ENCODE assay signal across 21 cellular contexts in genomic region chr4:87835192-87835591, GRCh38. TPM values are rescaled to one million over a fixed set of nuclear protein-coding genes. Genes with fewer than 3 reads are reported as not detected.
DNase-seq lines count a peak whose midpoint lies in the region; ATAC-seq, FAIRE-seq and TF ChIP-seq lines count a peak whose summit lies in the region.
"Had no signal": no experiment of that assay in that cellular context is flagged by ENCODE, and none has a peak within 500 bp of the region (broad histone marks: within the 10 kb centered on the region; RNA-seq: fewer than 3 reads in every experiment).

No MANE protein-coding gene starts in this region.

- no peak overlapping the region for H3K4me3 ChIP-seq in K562
- no peak overlapping the region for H3K4me3 ChIP-seq in osteoblast (ENCODE audit: insufficient read depth, low read length)
- H3K4me3 ChIP-seq in stomach = no peak overlapping the region
- H3K4me3 ChIP-seq: BLaER1, Peyer's patch had no signal

- 0% methylated on average over 2 of the region's 2 CpGs for WGBS in K562 (ENCODE audit: insufficient coverage, low coverage, missing lambda C conversion rate)
- WGBS in stomach, 5 donors = 80 to 91% (median 89%) methylated on average over 2 of the region's 2 CpGs

- H2AFZ ChIP-seq in K562 (ENCODE audit: low read depth, low read length) (no peak overlapping the region), osteoblast (ENCODE audit: low read length) (peak overlapping the region; percentile 26)

- TF ChIP-seq EP300 in K562 (IDR thresholded peaks at IDR 0.05; ENCODE audit: low read length) (no peak), stomach (IDR thresholded peaks at IDR 0.05) (no peak)

- H3K9me3 ChIP-seq in K562 (replicated peaks; ENCODE audit: control insufficient read depth, insufficient read depth, low read depth, low read length) (no peaks in the 10 kb centered on the region), osteoblast (ENCODE audit: low read depth, low read length) (no peaks in the 10 kb centered on the region), stomach (no peaks in the 10 kb centered on the region)
- H3K9me3 ChIP-seq: BLaER1, Peyer's patch had no signal

- POLR2A ChIA-PET in K562 (lab: Yijun Ruan, JAX) = interaction anchor here (1.0 kb wide), 1 partner anchor 14 kb away, joined by 3 read pairs; no protein-coding TSS in a partner anchor

- H3K79me2 ChIP-seq in K562 (ENCODE audit: control insufficient read depth, insufficient read depth, low read length) = no peaks in the 10 kb centered on the region
- H3K79me2 ChIP-seq in osteoblast (ENCODE audit: insufficient read depth, low read length) = no peaks in the 10 kb centered on the region

- H3K4me2 ChIP-seq in K562 (ENCODE audit: insufficient read depth, low read length) (no peak overlapping the region), osteoblast (ENCODE audit: insufficient read depth, low read length) (peak overlapping the region; percentile 18)
- H3K4me2 ChIP-seq: BLaER1 had no signal

- intact Hi-C loops in K562 (cut with micrococcal nuclease) = loop anchor here (5.0 kb wide), 1 partner anchor 293 kb away; no protein-coding TSS in a partner anchor
- intact Hi-C loops in stomach (cut with DNase I; ENCODE audit: low total_unique reads) = loop anchor here (10.0 kb wide), 1 partner anchor 150 kb away; no protein-coding TSS in a partner anchor

- DNase-seq in ELR (ENCODE audit: low read depth) (peak; percentile 14), K562 (ENCODE audit: extremely low read depth in 1 of 4, low spot score in 3 of 4) (no peak), kidney tubule cell (ENCODE audit: low spot score) (peak; percentile 76), osteoblast (ENCODE audit: insufficient read length, low spot score, missing footprints) (no peak), stomach (no peak)
- no peak for DNase-seq in activated effector memory CD4-positive, alpha-beta T cell treated with Interleukin-2 at 50 U/mL for 16 hours
- DNase-seq: CD4-positive, alpha-beta memory T cell; DMS79 treated with DMSO at 0.1 percent for 48 hours; HCEC 1CT; NCI-H1092 treated with DMSO at 0.1 percent for 48 hours; NCI-H2081; NCI-H2171 treated with DMSO at 0.1 percent for 48 hours; NCI-H446; NCI-H526 treated with DMSO at 0.1 percent for 48 hours; Peyer's patch had no signal

- no peak overlapping the region for H3K9ac ChIP-seq in K562 (ENCODE audit: insufficient read depth in 1 of 2, low read depth in 2 of 2, low read length in 2 of 2)
- H3K9ac ChIP-seq: BLaER1 had no signal

- no peaks in the 10 kb centered on the region for H3K36me3 ChIP-seq in K562 (ENCODE audit: control insufficient read depth, insufficient read depth, low read length)
- no peaks in the 10 kb centered on the region for H3K36me3 ChIP-seq in osteoblast (ENCODE audit: insufficient read depth, low read length)
- no peaks in the 10 kb centered on the region for H3K36me3 ChIP-seq in stomach
- H3K36me3 ChIP-seq: BLaER1, Peyer's patch had no signal

- in situ Hi-C loops in K562 (cut with MboI) = no loop called here

- H3K27me3 ChIP-seq in K562 (ENCODE audit: control insufficient read depth in 2 of 2, insufficient read depth in 2 of 2, low read length in 2 of 2) (no peaks in the 10 kb centered on the region), osteoblast (ENCODE audit: insufficient read depth, low read length) (no peaks in the 10 kb centered on the region), stomach (peaks cover 0 to 6% (median 0%) of the 10 kb centered on the region in 3 donors)
- H3K27me3 ChIP-seq: BLaER1, Peyer's patch had no signal

- H4K20me1 ChIP-seq in K562 (replicated peaks; ENCODE audit: control insufficient read depth, insufficient read depth, low read length) = no peaks in the 10 kb centered on the region; the same call in 1 of the 2 replicates
- H4K20me1 ChIP-seq in osteoblast (ENCODE audit: insufficient read depth, low read length) = no peaks in the 10 kb centered on the region
- H4K20me1 ChIP-seq: BLaER1 had no signal

- TF ChIP-seq POLR2A in K562 (conservative IDR thresholded peaks at IDR 0.05) = no peak
- no peak for TF ChIP-seq POLR2A in stomach (IDR thresholded peaks at IDR 0.05)

- ATAC-seq in K562 (no peak), HG02981 (IDR thresholded peaks at IDR 0.05; ENCODE audit: unreplicated experiment) (no peak)
- ATAC-seq: Right ventricle myocardium inferior had no signal

- FAIRE-seq in K562 (lab: Jason Lieb, UNC) = no peak
- FAIRE-seq: G401.6 had no signal

- TF ChIP-seq RAD21 in K562 (CRISPR knock-in tag; conservative IDR thresholded peaks at IDR 0.05 in 1 of 2, IDR thresholded peaks at IDR 0.05 in 1 of 2) = no peak

- H3K4me1 ChIP-seq in K562 (replicated peaks in 1 of 2; ENCODE audit: control insufficient read depth in 2 of 2, insufficient read depth in 2 of 2, low read length in 2 of 2) = no peaks in the 10 kb centered on the region
- H3K4me1 ChIP-seq in osteoblast (ENCODE audit: insufficient read depth, low read length) = peaks cover 20% of the 10 kb centered on the region
- H3K4me1 ChIP-seq in stomach = no peaks in the 10 kb centered on the region
- H3K4me1 ChIP-seq: BLaER1, Peyer's patch had no signal

- no TSS peak for BruUV-seq in K562 (replicated peaks; lab: Mats Ljungman, UMichigan)

- no peak overlapping the region for H3K27ac ChIP-seq in K562 (ENCODE audit: extremely low read depth, low read depth, low read length)
- H3K27ac ChIP-seq in osteoblast (ENCODE audit: low read depth, low read length) = peak overlapping the region; percentile 8
- no peak overlapping the region for H3K27ac ChIP-seq in stomach
- H3K27ac ChIP-seq: BLaER1, Peyer's patch had no signal

- no peak for TF ChIP-seq CTCF in K562 (IDR thresholded peaks at IDR 0.05 in 2 of 3, conservative IDR thresholded peaks at IDR 0.05 in 1 of 3; ENCODE audit: insufficient read depth in 2 of 3, low read depth in 1 of 3, low read length in 3 of 3)
- TF ChIP-seq CTCF in osteoblast (IDR thresholded peaks at IDR 0.05; ENCODE audit: extremely low read depth, low read depth, low read length) = no peak
- TF ChIP-seq CTCF in stomach (IDR thresholded peaks at IDR 0.05) = no peak

- no peaks in the 10 kb centered on the region for H3K9me1 ChIP-seq in K562 (ENCODE audit: control insufficient read depth, insufficient read depth, low read length)

- CTCF ChIA-PET in K562 (lab: Yijun Ruan, JAX; ENCODE audit: low intra/inter-chr PET ratio) = no interaction called here

TF ChIP-seq in K562, 482 proteins besides CTCF, POLR2A, EP300 and RAD21:
- TF ChIP-seq TAF9B (IDR thresholded peaks at IDR 0.05; ENCODE audit: partially characterized antibody) (no peak), ID3 (CRISPR knock-in tag; IDR thresholded peaks at IDR 0.05) (no peak), ID3 (tag; IDR thresholded peaks at IDR 0.05) (no peak), MAFF (IDR thresholded peaks at IDR 0.05; ENCODE audit: low read length) (peak; percentile 19; the same call in 1 of the 2 replicates), C11orf30 (IDR thresholded peaks at IDR 0.05; ENCODE audit: low read depth) (peak; percentile 56), MAFG (tag; conservative IDR thresholded peaks at IDR 0.05) (peak; percentile 37; the same call in 1 of the 2 replicates), ZNF316 (IDR thresholded peaks at IDR 0.05) (peak; percentile 63; the same call in 1 of the 2 replicates)

RNA-seq across cellular contexts. Expression of gene MEPE, which starts 2.4 kb away (rescaled TPM):
- total RNA-seq in K562 (2011; cell fraction: chromatin; rRNA removed; ENCODE audit: low replicate concordance) = not detected in 2 replicates
- total RNA-seq in K562 (2011; cell fraction: nucleolus; rRNA removed) = not detected in 2 replicates
- total RNA-seq in K562 (2011; cell fraction: nucleoplasm; rRNA removed) = not detected in 2 replicates
- not detected in 2 replicates for total RNA-seq in K562 (2014; rRNA removed)
- not detected in 2 replicates for total RNA-seq in K562 (2014; rRNA removed; fragmentation: Illumina TruSeq; extraction: Trizol)
- total RNA-seq in K562 (2015; rRNA removed; fragmentation: Illumina TruSeq; extraction: Trizol) = not detected in 2 replicates
- total RNA-seq in K562 (2021) = not detected in 2 replicates
- polyA plus RNA-seq in K562 (2011; rRNA removed) = not detected in 2 replicates
- not detected in 2 replicates for polyA plus RNA-seq in K562 (2011; cell fraction: cytosol; rRNA removed)
- polyA plus RNA-seq in K562 (2011; cell fraction: nucleus; rRNA removed) = not detected in 2 replicates
- polyA plus RNA-seq in K562 (2012) = not detected in 2 replicates
- not detected in 2 replicates for polyA plus RNA-seq in K562 (2014; fragmentation: Illumina TruSeq; extraction: Trizol)
- not detected for polyA plus RNA-seq in K562 (2014; fragmentation: Nextera tagmentation; extraction: Ambion mirVana)
- not detected in 2 replicates for polyA plus RNA-seq in K562 (2014; rRNA removed)
- polyA minus RNA-seq in K562 (2011; rRNA and poly(A)+ RNA removed) = not detected in 2 replicates
- polyA minus RNA-seq in K562 (2011; cell fraction: cytosol; rRNA and poly(A)+ RNA removed) = not detected in 2 replicates
- not detected in 2 replicates for polyA minus RNA-seq in K562 (2011; cell fraction: nucleus; rRNA and poly(A)+ RNA removed)
- total RNA-seq in osteoblast = not detected in 2 replicates
- not detected for total RNA-seq in stomach
- polyA plus RNA-seq in stomach = not detected
- total RNA-seq: A673; CD4-positive, alpha-beta memory T cell; Peyer's patch; Right ventricle myocardium inferior; SK-MEL-5 had no signal
- polyA plus RNA-seq: CD4-positive, alpha-beta memory T cell had no signal

RNA-seq across cellular contexts. Expression of gene IBSP, which starts 35.8 kb away (rescaled TPM):
- total RNA-seq in K562 (2011; cell fraction: chromatin; rRNA removed; ENCODE audit: low replicate concordance) = not detected in 2 replicates
- total RNA-seq in K562 (2011; cell fraction: nucleolus; rRNA removed) = not detected in 2 replicates
- not detected in 2 replicates for total RNA-seq in K562 (2011; cell fraction: nucleoplasm; rRNA removed)
- total RNA-seq in K562 (2014; rRNA removed) (not detected in 2 replicates), K562 (2014; rRNA removed; fragmentation: Illumina TruSeq; extraction: Trizol) (not detected in 2 replicates), K562 (2015; rRNA removed; fragmentation: Illumina TruSeq; extraction: Trizol) (not detected in 2 replicates), K562 (2021) (not detected in 2 replicates), osteoblast (14.4 and 15.6 TPM in 2 replicates), stomach (not detected)
- polyA plus RNA-seq in K562 (2011; rRNA removed) (not detected in 2 replicates), K562 (2014; fragmentation: Illumina TruSeq; extraction: Trizol) (not detected in 2 replicates), K562 (2014; fragmentation: Nextera tagmentation; extraction: Ambion mirVana) (not detected), K562 (2014; rRNA removed) (not detected in 2 replicates), stomach (not detected)
- polyA plus RNA-seq in K562 (2011; cell fraction: cytosol; rRNA removed) = not detected in 2 replicates
- polyA plus RNA-seq in K562 (2011; cell fraction: nucleus; rRNA removed) = not detected in 2 replicates
- polyA plus RNA-seq in K562 (2012) = not detected in 2 replicates
- not detected in 2 replicates for polyA minus RNA-seq in K562 (2011; rRNA and poly(A)+ RNA removed)
- not detected in 2 replicates for polyA minus RNA-seq in K562 (2011; cell fraction: cytosol; rRNA and poly(A)+ RNA removed)
- not detected in 2 replicates for polyA minus RNA-seq in K562 (2011; cell fraction: nucleus; rRNA and poly(A)+ RNA removed)
- total RNA-seq: A673; CD4-positive, alpha-beta memory T cell; Peyer's patch; Right ventricle myocardium inferior; SK-MEL-5 had no signal
- polyA plus RNA-seq: CD4-positive, alpha-beta memory T cell had no signal

Comparison
In these comparisons a context has a peak if more than half of its experiments do, and no peak if none do; other contexts are left out.
1. DNase-seq: peak in ELR (single experiment) and kidney tubule cell (single experiment); none in K562 (0 of 4), osteoblast (single experiment), stomach (single experiment) and activated effector memory CD4-positive, alpha-beta T cell treated with Interleukin-2 at 50 U/mL for 16 hours (single experiment).
2. RNA of gene IBSP, which starts 35.8 kb away (total RNA-seq): 14.4 to 15.6 TPM in osteoblast; not detected in K562 and not detected in stomach; every median in the first group is over 10 times any median in the second.